ENCODE assay signal across 24 cellular contexts in the genomic region with DNA sequence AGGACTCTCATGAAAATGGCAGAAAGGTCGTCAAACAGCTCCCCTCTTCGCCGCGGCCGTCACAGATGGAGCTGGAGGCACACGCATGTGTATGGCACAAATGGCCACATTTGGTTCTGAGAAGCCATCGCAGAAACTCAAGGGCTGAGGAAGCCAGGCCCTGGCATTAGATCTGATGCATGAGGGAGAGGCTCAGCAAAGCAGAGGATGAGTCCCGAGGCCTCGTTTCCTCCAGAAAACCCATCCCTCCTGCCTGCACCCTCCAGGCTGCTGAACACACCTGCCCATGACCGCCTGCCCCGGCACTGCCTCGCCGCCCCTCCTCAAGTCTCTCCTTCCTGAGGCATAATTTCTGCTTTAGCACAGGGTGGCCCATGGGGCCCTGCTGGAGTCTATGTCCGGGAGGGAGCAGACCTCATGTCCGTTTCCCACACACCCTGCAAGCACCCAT.
A peak's percentile ranks its signal among the peaks of the same experiment; 100 is the strongest.
DNase-seq lines count a peak whose midpoint lies in the region; ATAC-seq, FAIRE-seq and TF ChIP-seq lines count a peak whose summit lies in the region.
"Had no signal": no experiment of that assay in that cellular context is flagged by ENCODE, and none has a peak within 500 bp of the region (broad histone marks: within the 10 kb centered on the region; RNA-seq: fewer than 3 reads in every experiment).

No MANE protein-coding gene starts in this region.

- peak in 2 of 3 donors; percentile 16 to 40 for DNase-seq in right lobe of liver
- no peak for DNase-seq in HepG2 (ENCODE audit: low spot score)
- DNase-seq in left colon: peak; percentile 3 to 20
- no peak for DNase-seq in sigmoid colon
- peak; percentile 42 to 49 for DNase-seq in aorta
- no peak for DNase-seq in SW480 (ENCODE audit: low spot score)
- DNase-seq in NCI-H2107 treated with DMSO at 0.1 percent for 48 hours (lab: John Stamatoyannopoulos, UW; ENCODE audit: unreplicated experiment): no peak
- DNase-seq: activated CD4-positive, alpha-beta memory T cell treated with anti-CD3 and anti-CD28 coated beads for 36 hours; activated T-cell treated with anti-CD3 and anti-CD28 coated beads, Interleukin-2, amount 50 U/mL, for 1 hour; CD4-positive, alpha-beta memory T cell; DMS79; HCEC 1CT; naive B cell; NCI-H1417 treated with DMSO at 0.1 percent for 48 hours; NCI-H526; SIG-M5; T-helper 2 cell had no signal

- H3K27ac ChIP-seq in right lobe of liver: no peak overlapping the region
- no peak overlapping the region for H3K27ac ChIP-seq in HepG2 (ENCODE audit: extremely low read length, insufficient read depth, low read length)
- peak overlapping the region; percentile 72 to 91 (median 79) for H3K27ac ChIP-seq in sigmoid colon
- no peak overlapping the region for H3K27ac ChIP-seq in aorta (ENCODE audit: low read depth in 1 of 2, low read length in 2 of 2)
- H3K27ac ChIP-seq: pancreas, VCaP had no signal

- no peaks in the 10 kb centered on the region for H3K79me2 ChIP-seq in HepG2 (ENCODE audit: insufficient read depth, low read length)

- WGBS in right lobe of liver (ENCODE audit: insufficient coverage, low coverage, low lambda C conversion rate, missing lambda C conversion rate): 73% methylated on average over 2 of the region's 15 CpGs
- 45% methylated on average over 13 of the region's 15 CpGs for WGBS in HepG2 (ENCODE audit: low lambda C conversion rate)
- WGBS in sigmoid colon, 2 donors: 90 to 91% methylated on average over 15 of the region's 15 CpGs
- 93 to 94% methylated on average over 15 of the region's 15 CpGs for WGBS in aorta, 2 donors

- TF ChIP-seq EP300 in HepG2 (IDR thresholded peaks at IDR 0.05; ENCODE audit: low read depth in 2 of 2, low read length in 2 of 2) (no peak), HepG2 (CRISPR knock-in tag; IDR thresholded peaks at IDR 0.05; ENCODE audit: borderline replicate concordance) (no peak), sigmoid colon (IDR thresholded peaks at IDR 0.05) (no peak)

- BruUV-seq in HepG2 (replicated peaks; lab: Mats Ljungman, UMichigan): no TSS peak

- H3K9me3 ChIP-seq in right lobe of liver (no peaks in the 10 kb centered on the region), HepG2 (ENCODE audit: low read length) (no peaks in the 10 kb centered on the region), sigmoid colon (no peaks in the 10 kb centered on the region), aorta (ENCODE audit: control insufficient read depth, low read length) (no peaks in the 10 kb centered on the region)
- H3K9me3 ChIP-seq: body of pancreas, pancreas had no signal

- POLR2A ChIA-PET in HepG2 (lab: Yijun Ruan, JAX): no interaction called here

- H3K36me3 ChIP-seq in right lobe of liver (no peaks in the 10 kb centered on the region), HepG2 (replicated peaks in 1 of 2; ENCODE audit: control insufficient read depth in 1 of 2, insufficient read depth in 2 of 2, low read length in 2 of 2) (no peaks in the 10 kb centered on the region), sigmoid colon (no peaks in the 10 kb centered on the region), aorta (ENCODE audit: control insufficient read depth in 1 of 2, insufficient read depth in 2 of 2, low read length in 1 of 2) (no peaks in the 10 kb centered on the region)
- H3K36me3 ChIP-seq: pancreas had no signal

- H4K20me1 ChIP-seq in HepG2 (ENCODE audit: insufficient read depth, low read length): no peaks in the 10 kb centered on the region

- CTCF ChIA-PET in HepG2 (lab: Yijun Ruan, JAX; ENCODE audit: low intra/inter-chr PET ratio, low total read pairs): no interaction called here

- no peak for FAIRE-seq in HepG2 (lab: Jason Lieb, UNC)
- FAIRE-seq: frontal cortex, pancreas had no signal

- H3K27me3 ChIP-seq in right lobe of liver: no peaks in the 10 kb centered on the region
- peaks cover 15 to 64% of the 10 kb centered on the region in 2 experiments for H3K27me3 ChIP-seq in HepG2 (ENCODE audit: control insufficient read depth in 1 of 2, insufficient read depth in 2 of 2, low read length in 2 of 2)
- no peaks in the 10 kb centered on the region for H3K27me3 ChIP-seq in sigmoid colon
- H3K27me3 ChIP-seq in aorta (ENCODE audit: control insufficient read depth in 1 of 2, insufficient read depth in 2 of 2, low read length in 1 of 2): no peaks in the 10 kb centered on the region
- H3K27me3 ChIP-seq: body of pancreas, pancreas had no signal

- H2AFZ ChIP-seq in HepG2 (ENCODE audit: low read length): no peak overlapping the region

- H3K4me3 ChIP-seq in right lobe of liver (no peak overlapping the region), HepG2 (replicated peaks in 1 of 3; ENCODE audit: insufficient read depth in 1 of 3, low read depth in 2 of 3, low read length in 3 of 3) (no peak overlapping the region), sigmoid colon (no peak overlapping the region), aorta (ENCODE audit: low read length in 2 of 2) (no peak overlapping the region)
- H3K4me3 ChIP-seq: body of pancreas, pancreas, smooth muscle cell had no signal

- TF ChIP-seq CTCF in right lobe of liver (IDR thresholded peaks at IDR 0.05) (no peak), HepG2 (CRISPR knock-in tag; IDR thresholded peaks at IDR 0.05) (no peak), sigmoid colon (IDR thresholded peaks at IDR 0.05) (no peak)

- ATAC-seq in right lobe of liver: no peak
- ATAC-seq in HepG2: no peak
- ATAC-seq in left colon: no peak
- no peak for ATAC-seq in aorta (ENCODE audit: low FRiP score)
- no peak for ATAC-seq in GM21423 (IDR thresholded peaks at IDR 0.05; ENCODE audit: unreplicated experiment)
- ATAC-seq: activated naive CD4-positive, alpha-beta T cell treated with anti-CD3 and anti-CD28 coated beads, Interleukin-2, amount 50 U/mL, for 72 hours had no signal

- H3K4me2 ChIP-seq in HepG2 (ENCODE audit: low read depth, low read length): no peak overlapping the region
- H3K4me2 ChIP-seq: smooth muscle cell had no signal

- in situ Hi-C loops in HepG2 (cut with HindIII; ENCODE audit: extremely low pct_ligation_motif_present, low pct_unique_long_range_greater_than_20kb): no loop called here

- H3K9ac ChIP-seq in HepG2 (ENCODE audit: insufficient read depth, low read depth, low read length): no peak overlapping the region

- TF ChIP-seq POLR2A in right lobe of liver (IDR thresholded peaks at IDR 0.05): no peak
- TF ChIP-seq POLR2A in HepG2 (IDR thresholded peaks at IDR 0.05; ENCODE audit: insufficient read depth in 1 of 2, low read depth in 2 of 2, low read length in 2 of 2): no peak
- TF ChIP-seq POLR2A in sigmoid colon (IDR thresholded peaks at IDR 0.05): no peak

- H3K4me1 ChIP-seq in right lobe of liver (peaks cover 0 to 11% (median 5%) of the 10 kb centered on the region in 4 donors), HepG2 (ENCODE audit: insufficient read depth, low read length) (no peaks in the 10 kb centered on the region), sigmoid colon (peaks cover 0 to 52% (median 31%) of the 10 kb centered on the region in 4 donors), aorta (ENCODE audit: control insufficient read depth in 1 of 2, insufficient read depth in 2 of 2, low read length in 2 of 2) (no peaks in the 10 kb centered on the region)
- H3K4me1 ChIP-seq: body of pancreas, pancreas had no signal

- intact Hi-C loops in right lobe of liver (cut with DNase I) (no loop called here), HepG2 (cut with micrococcal nuclease; ENCODE audit: unreplicated experiment) (no loop called here), left colon (cut with DNase I, micrococcal nuclease) (no loop called here), sigmoid colon (cut with DNase I) (loop anchor here (5.0 kb wide), 1 partner anchor 88 kb away; no protein-coding TSS in a partner anchor), aorta (cut with DNase I) (no loop called here)

- TF ChIP-seq RAD21 in HepG2 (CRISPR knock-in tag; IDR thresholded peaks at IDR 0.05): no peak

TF ChIP-seq in HepG2, 621 proteins besides CTCF, POLR2A, EP300 and RAD21:
- TF ChIP-seq ZNF841 (CRISPR knock-in tag; IDR thresholded peaks at IDR 0.05; ENCODE audit: borderline replicate concordance) (no peak), ZFP90 (CRISPR knock-in tag; IDR thresholded peaks at IDR 0.05; ENCODE audit: borderline replicate concordance) (no peak), LCORL (IDR thresholded peaks at IDR 0.05) (no peak), LCORL (CRISPR knock-in tag; IDR thresholded peaks at IDR 0.05) (no peak), JARID2 (CRISPR knock-in tag; IDR thresholded peaks at IDR 0.05; ENCODE audit: insufficient replicate concordance) (no peak), ZBTB42 (CRISPR knock-in tag; IDR thresholded peaks at IDR 0.05) (no peak), MAF1 (CRISPR knock-in tag; IDR thresholded peaks at IDR 0.05; ENCODE audit: borderline replicate concordance) (no peak)

Comparison
In these comparisons a context has a peak if more than half of its experiments do, and no peak if none do; other contexts are left out.
1. DNase-seq: peak in right lobe of liver (2 of 3), left colon (2 of 2) and aorta (2 of 2); none in HepG2 (single experiment), sigmoid colon (single experiment), SW480 (single experiment) and NCI-H2107 treated with DMSO at 0.1 percent for 48 hours (single experiment).
2. H3K27ac ChIP-seq: peak in sigmoid colon (4 of 4); none in right lobe of liver (0 of 3), HepG2 (single experiment) and aorta (0 of 2).